ENCODE assay signal across 23 cellular contexts in genomic region chr18:44123743-44124142, GRCh38.
A peak's percentile ranks its signal among the peaks of the same experiment; 100 is the strongest.
DNase-seq lines count a peak whose midpoint lies in the region; ATAC-seq and TF ChIP-seq lines count a peak whose summit lies in the region.
"Had no signal": no experiment of that assay in that cellular context is flagged by ENCODE, and none has a peak within 500 bp of the region (broad histone marks: within the 10 kb centered on the region; RNA-seq: fewer than 3 reads in every experiment).

No MANE protein-coding gene starts in this region.

- 95% methylated on average over 2 of the region's 2 CpGs for whole genome bisulfite sequencing in mesenchymal stem cell
- WGBS in aorta, 2 donors = 77 to 84% methylated on average over 2 of the region's 2 CpGs

- H4K8ac ChIP-seq in mesenchymal stem cell (ENCODE audit: low read length) = no peak overlapping the region

- H3K27ac Mint-ChIP-seq in stimulated activated effector memory CD8-positive, alpha-beta T cell treated with anti-CD3 and anti-CD28 coated beads, Interleukin-12 subunit alpha, Interleukin-12 subunit beta, amount 100 ng/mL, for 72 hours = no peak overlapping the region
- H3K27ac Mint-ChIP-seq: CD4-positive, alpha-beta memory T cell; T-helper 1 cell treated with Interleukin-12 subunit alpha and Interleukin-12 subunit beta and Interleukin-4 antibody, amounts not matched to agents 30 μg/mL and 1 μg/mL, for 36 hours had no signal

- no peak overlapping the region for H3K4me3 Mint-ChIP-seq in stimulated activated effector memory CD8-positive, alpha-beta T cell treated with anti-CD3 and anti-CD28 coated beads, Interleukin-12 subunit alpha, Interleukin-12 subunit beta, amount 100 ng/mL, for 72 hours
- H3K4me3 Mint-ChIP-seq: CD4-positive, alpha-beta memory T cell; T-helper 1 cell treated with Interleukin-12 subunit alpha and Interleukin-12 subunit beta and Interleukin-4 antibody, amounts not matched to agents 30 μg/mL and 1 μg/mL, for 36 hours had no signal

- no peak overlapping the region for H3K18ac ChIP-seq in mesenchymal stem cell (ENCODE audit: low read depth in 1 of 2, low read length in 2 of 2)

- H3K9me3 ChIP-seq in mesenchymal stem cell (ENCODE audit: control insufficient read depth, low read length) (no peaks in the 10 kb centered on the region), aorta (ENCODE audit: control insufficient read depth, low read length) (no peaks in the 10 kb centered on the region)
- H3K9me3 ChIP-seq: lower lobe of right lung, right lobe of liver had no signal

- no peak overlapping the region for H2BK15ac ChIP-seq in mesenchymal stem cell (ENCODE audit: low read depth, poor library complexity, severe bottlenecking)

- no peak overlapping the region for H3K14ac ChIP-seq in mesenchymal stem cell (ENCODE audit: low read length in 2 of 2)

- H3K4me2 ChIP-seq in mesenchymal stem cell (ENCODE audit: low read length, poor library complexity, severe bottlenecking) = no peak overlapping the region
- H3K4me2 ChIP-seq: KMS-11 had no signal

- H3K4me1 Mint-ChIP-seq in stimulated activated effector memory CD8-positive, alpha-beta T cell treated with anti-CD3 and anti-CD28 coated beads, Interleukin-12 subunit alpha, Interleukin-12 subunit beta, amount 100 ng/mL, for 72 hours = no peaks in the 10 kb centered on the region
- H3K4me1 Mint-ChIP-seq: CD4-positive, alpha-beta memory T cell had no signal

- no peak overlapping the region for H3K4ac ChIP-seq in mesenchymal stem cell (ENCODE audit: low read depth in 1 of 2, low read length in 2 of 2)

- POLR2A ChIA-PET in RWPE1 (lab: Yijun Ruan, JAX; ENCODE audit: low non-redundant PET) = no interaction called here

- no peak overlapping the region for H3K23ac ChIP-seq in mesenchymal stem cell (ENCODE audit: low read length in 2 of 2)

- no peak overlapping the region for H3K9ac ChIP-seq in mesenchymal stem cell (ENCODE audit: low read length)
- H3K9ac ChIP-seq: KMS-11 had no signal

- peak; percentile 79 for ATAC-seq in HG02870 (IDR thresholded peaks at IDR 0.05; ENCODE audit: unreplicated experiment)
- ATAC-seq in GM19467 (IDR thresholded peaks at IDR 0.05; ENCODE audit: unreplicated experiment) = no peak
- no peak for ATAC-seq in stimulated activated effector memory CD8-positive, alpha-beta T cell treated with anti-CD3 and anti-CD28 coated beads, Interleukin-12 subunit alpha, Interleukin-12 subunit beta, amount 100 ng/mL, for 72 hours
- ATAC-seq in aorta (ENCODE audit: low FRiP score) = no peak
- ATAC-seq: right lobe of liver had no signal

- H3K4me1 ChIP-seq in mesenchymal stem cell (ENCODE audit: control insufficient read depth, insufficient read depth, low read depth, low read length) = peaks cover 2% of the 10 kb centered on the region
- H3K4me1 ChIP-seq in aorta (ENCODE audit: control insufficient read depth in 1 of 2, insufficient read depth in 2 of 2, low read length in 2 of 2) = no peaks in the 10 kb centered on the region
- H3K4me1 ChIP-seq: lower lobe of right lung, right lobe of liver had no signal

- H3K79me1 ChIP-seq in mesenchymal stem cell (replicated peaks; ENCODE audit: low read length, poor library complexity, severe bottlenecking) = no peaks in the 10 kb centered on the region

- H2BK120ac ChIP-seq in mesenchymal stem cell (ENCODE audit: low read depth, low read length) = no peak overlapping the region

- no peak overlapping the region for H2BK12ac ChIP-seq in mesenchymal stem cell (ENCODE audit: low read length in 2 of 2)

- no peaks in the 10 kb centered on the region for H3K36me3 Mint-ChIP-seq in stimulated activated effector memory CD8-positive, alpha-beta T cell treated with anti-CD3 and anti-CD28 coated beads, Interleukin-12 subunit alpha, Interleukin-12 subunit beta, amount 100 ng/mL, for 72 hours
- H3K36me3 Mint-ChIP-seq: CD4-positive, alpha-beta memory T cell had no signal

- H2AK5ac ChIP-seq in mesenchymal stem cell (ENCODE audit: low read length, severe bottlenecking) = no peak overlapping the region

- no peak overlapping the region for H2AFZ ChIP-seq in mesenchymal stem cell (ENCODE audit: low read depth, low read length)

- H3K27me3 ChIP-seq in mesenchymal stem cell (ENCODE audit: control insufficient read depth in 1 of 2, insufficient read depth in 1 of 2, low read length in 2 of 2) (no peaks in the 10 kb centered on the region), aorta (ENCODE audit: control insufficient read depth in 1 of 2, insufficient read depth in 2 of 2, low read length in 1 of 2) (no peaks in the 10 kb centered on the region)
- H3K27me3 ChIP-seq: right lobe of liver had no signal

- CTCF ChIA-PET in RWPE1 (lab: Yijun Ruan, JAX) = no interaction called here

- DNase-seq in GM12865 (ENCODE audit: low read depth) (peak; percentile 3), astrocyte of the hippocampus (ENCODE audit: low read depth, low spot score) (peak; percentile 43), mesenchymal stem cell (no peak), aorta (no peak), RWPE1 (ENCODE audit: low spot score) (no peak)
- DNase-seq in stimulated activated effector memory CD8-positive, alpha-beta T cell treated with anti-CD3 and anti-CD28 coated beads, Interleukin-12 subunit alpha, Interleukin-12 subunit beta, amount 100 ng/mL, for 72 hours (ENCODE audit: low spot score in 2 of 2) = no peak
- DNase-seq: activated CD4-positive, alpha-beta T cell treated with anti-CD3 and anti-CD28 coated beads, Interleukin-2, amount 50 U/mL, for 4 hours; activated gamma-delta T cell treated with Interleukin-2 at 50 U/mL for 16 hours; activated T-cell treated with anti-CD3 and anti-CD28 coated beads for 4 hours; amniotic stem cell; CD4-positive, alpha-beta memory T cell; DND-41; effector CD4-positive, alpha-beta T cell; lower lobe of right lung; NCI-H1092; NCI-H524; right lobe of liver; SHP77 treated with DMSO at 0.1 percent for 48 hours; stimulated activated naive CD4-positive, alpha-beta T cell had no signal

- H2BK5ac ChIP-seq in mesenchymal stem cell (ENCODE audit: low read depth, low read length, poor library complexity, severe bottlenecking) = no peak overlapping the region

- no peak overlapping the region for H3K4me3 ChIP-seq in GM12865 (ENCODE audit: low read depth, low read length)
- no peak overlapping the region for H3K4me3 ChIP-seq in mesenchymal stem cell (ENCODE audit: insufficient read depth in 1 of 2, low read depth in 1 of 2, low read length in 2 of 2)
- H3K4me3 ChIP-seq in aorta (ENCODE audit: low read length in 2 of 2) = no peak overlapping the region
- H3K4me3 ChIP-seq: lower lobe of right lung, right lobe of liver had no signal

- H3K27ac ChIP-seq in mesenchymal stem cell (ENCODE audit: low read length, poor library complexity, severe bottlenecking) (peak overlapping the region; percentile 28), aorta (ENCODE audit: low read depth in 1 of 2, low read length in 2 of 2) (no peak overlapping the region), RWPE1 (no peak overlapping the region)
- H3K27ac ChIP-seq: KMS-11, lower lobe of right lung, right lobe of liver had no signal

- H3K36me3 ChIP-seq in mesenchymal stem cell (ENCODE audit: control insufficient read depth in 1 of 2, insufficient read depth in 2 of 2, low read depth in 1 of 2, low read length in 2 of 2) (no peaks in the 10 kb centered on the region), aorta (ENCODE audit: control insufficient read depth in 1 of 2, insufficient read depth in 2 of 2, low read length in 1 of 2) (no peaks in the 10 kb centered on the region)
- H3K36me3 ChIP-seq: lower lobe of right lung, right lobe of liver had no signal

- no peaks in the 10 kb centered on the region for H3K9me3 Mint-ChIP-seq in stimulated activated effector memory CD8-positive, alpha-beta T cell treated with anti-CD3 and anti-CD28 coated beads, Interleukin-12 subunit alpha, Interleukin-12 subunit beta, amount 100 ng/mL, for 72 hours

- TF ChIP-seq CTCF in GM12865 (IDR thresholded peaks at IDR 0.05; ENCODE audit: insufficient read depth, low read depth, low read length, missing control alignments) (no peak), RWPE1 (conservative IDR thresholded peaks at IDR 0.05; ENCODE audit: low read depth) (no peak)

- intact Hi-C loops in aorta (cut with DNase I) = loop anchor here (10.0 kb wide), 2 partner anchors 771 to 1091 kb away; no protein-coding TSS in a partner anchor

- H4K91ac ChIP-seq in mesenchymal stem cell (ENCODE audit: low read length) = no peak overlapping the region

Comparison
In these comparisons a context has a peak if more than half of its experiments do, and no peak if none do; other contexts are left out.
1. DNase-seq: peak in GM12865 (single experiment) and astrocyte of the hippocampus (single experiment); none in mesenchymal stem cell (single experiment), stimulated activated effector memory CD8-positive, alpha-beta T cell treated with anti-CD3 and anti-CD28 coated beads, Interleukin-12 subunit alpha, Interleukin-12 subunit beta, amount 100 ng/mL, for 72 hours (0 of 2), aorta (0 of 2) and RWPE1 (single experiment).